8 cellular contexts compared by ENCODE assay signal in the genomic region with DNA sequence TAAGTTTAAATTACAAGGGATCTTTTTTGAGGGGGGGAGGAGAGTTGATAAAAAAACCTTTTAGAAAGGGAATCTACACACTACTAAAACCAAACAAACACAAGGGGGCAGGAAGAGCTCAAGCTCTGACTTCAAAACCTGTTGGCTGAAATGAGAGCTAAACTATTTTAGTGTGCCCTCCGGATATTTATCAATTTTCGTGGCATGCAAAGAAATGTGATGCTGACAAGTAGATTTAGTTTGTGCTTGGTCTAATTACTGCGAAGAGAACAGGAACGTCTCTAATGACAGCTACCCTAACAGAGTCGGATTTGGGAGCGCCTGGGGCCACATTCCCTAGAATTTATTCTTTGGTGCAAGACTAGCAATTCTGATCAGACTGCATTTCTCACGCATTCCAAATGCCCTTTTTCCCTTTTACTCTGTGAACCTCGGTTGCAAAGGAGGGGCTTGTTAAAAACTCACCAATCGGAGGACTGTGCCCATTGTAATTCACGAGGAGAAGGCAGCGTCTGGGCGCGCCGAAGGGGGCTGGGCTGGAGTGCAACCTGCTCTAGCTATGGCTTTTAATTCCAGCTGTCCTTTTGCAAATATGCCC. TPM values are rescaled to one million over a fixed set of nuclear protein-coding genes. Genes with fewer than 3 reads are reported as not detected.
DNase-seq lines count a peak whose midpoint lies in the region; ATAC-seq, FAIRE-seq and TF ChIP-seq lines count a peak whose summit lies in the region.

No MANE protein-coding gene starts in this region.

- H3K27ac Mint-ChIP-seq in Calu3 (ENCODE audit: unreplicated experiment): no peak overlapping the region

- intact Hi-C loops in Calu3 (cut with micrococcal nuclease; ENCODE audit: unreplicated experiment) (loop anchor here (1.0 to 5.0 kb wide), 3 partner anchors 77 to 226 kb away; no protein-coding TSS in a partner anchor), colonic mucosa (cut with DNase I) (no loop called here), mucosa of descending colon (cut with DNase I, micrococcal nuclease) (loop anchor here in 1 of 2 donors (2.0 kb wide), 1 partner anchor 77 kb away; no protein-coding TSS in a partner anchor)

- no peak for FAIRE-seq in H54 (lab: Jason Lieb, UNC)

- peak overlapping the region; percentile 79 for H3K4me3 Mint-ChIP-seq in Calu3 (ENCODE audit: low read depth, unreplicated experiment)

- H3K4me1 ChIP-seq in colonic mucosa (no peaks in the 10 kb centered on the region), mucosa of descending colon (ENCODE audit: low read depth) (peaks cover 7% of the 10 kb centered on the region)

- DNase-seq in Calu3 (peak; percentile 42), NCI-H146 treated with DMSO at 0.1 percent for 48 hours (lab: John Stamatoyannopoulos, UW; ENCODE audit: unreplicated experiment) (peak; percentile 70), colonic mucosa (peak; percentile 63), mucosa of descending colon (peak in 2 of 3 donors; percentile 50 to 57), NCI-H2196 (lab: John Stamatoyannopoulos, UW; ENCODE audit: unreplicated experiment) (no peak), H54 (ENCODE audit: insufficient read length, low spot score) (no peak), NCI-H128 (lab: John Stamatoyannopoulos, UW; ENCODE audit: unreplicated experiment) (no peak)
- no peak for DNase-seq in stimulated activated CD4-positive, alpha-beta T cell treated with anti-CD3 and anti-CD28 coated beads, Interleukin-2, amount 100 ng/mL, for 24 hours

- no peaks in the 10 kb centered on the region for H3K27me3 Mint-ChIP-seq in Calu3 (ENCODE audit: unreplicated experiment)

- peak; percentile 37 for ATAC-seq in mucosa of descending colon

- H3K36me3 ChIP-seq in colonic mucosa: no peaks in the 10 kb centered on the region
- no peaks in the 10 kb centered on the region for H3K36me3 ChIP-seq in mucosa of descending colon (ENCODE audit: low read depth)

- no peaks in the 10 kb centered on the region for H3K9me3 Mint-ChIP-seq in Calu3 (ENCODE audit: low read depth, unreplicated experiment)

- no peak overlapping the region for H3K9ac ChIP-seq in colonic mucosa (ENCODE audit: low read depth in 2 of 2, low read length in 2 of 2)

- H3K4me3 ChIP-seq in colonic mucosa: peak overlapping the region; percentile 53
- no peak overlapping the region for H3K4me3 ChIP-seq in mucosa of descending colon

- H3K27ac ChIP-seq in colonic mucosa: no peak overlapping the region

- H3K9me3 ChIP-seq in colonic mucosa (no peaks in the 10 kb centered on the region), mucosa of descending colon (no peaks in the 10 kb centered on the region)

- no peak for TF ChIP-seq POLR2A in H54 (IDR thresholded peaks at IDR 0.05; ENCODE audit: low read depth, low read length)

- no peaks in the 10 kb centered on the region for H3K27me3 ChIP-seq in colonic mucosa

- peaks cover 20% of the 10 kb centered on the region for H3K36me3 Mint-ChIP-seq in Calu3 (ENCODE audit: insufficient read depth, unreplicated experiment)

- no TSS peak for BruUV-seq in Calu3 (replicated peaks; lab: Mats Ljungman, UMichigan)

- H3K4me1 Mint-ChIP-seq in Calu3 (ENCODE audit: low read depth, unreplicated experiment): peaks cover 8% of the 10 kb centered on the region

- CTCF ChIA-PET in Calu3 (lab: Charles Lee): interaction anchor here (0.7 to 3.1 kb wide), 12 partner anchors 8 to 229 kb away, joined by 3 to 18 read pairs (median 4); no protein-coding TSS in a partner anchor

- TF ChIP-seq CTCF in Calu3 (IDR thresholded peaks at IDR 0.05; ENCODE audit: unreplicated experiment): no peak
- no peak for TF ChIP-seq CTCF in colonic mucosa (IDR thresholded peaks at IDR 0.05)
- no peak for TF ChIP-seq CTCF in mucosa of descending colon (IDR thresholded peaks at IDR 0.05)

RNA-seq across cellular contexts. Expression of gene FREM2, which starts 0.8 kb away (rescaled TPM):
- 23.1 and 25.4 TPM in 2 replicates for total RNA-seq in Calu3 (2022)
- 1 to 10 TPM in 1 of 2 donors, under 1 TPM in 1; 0.86 to 1.1 TPM for total RNA-seq in colonic mucosa
- total RNA-seq in mucosa of descending colon: 1 to 10 TPM in 2 of 3 donors, under 1 TPM in 1; 0.82 to 3.3 (median 1.3) TPM

Comparison
In these comparisons a context has a peak if more than half of its experiments do, and no peak if none do; other contexts are left out.
1. DNase-seq: peak in Calu3 (single experiment), NCI-H146 treated with DMSO at 0.1 percent for 48 hours (single experiment), colonic mucosa (single experiment) and mucosa of descending colon (2 of 3); none in stimulated activated CD4-positive, alpha-beta T cell treated with anti-CD3 and anti-CD28 coated beads, Interleukin-2, amount 100 ng/mL, for 24 hours (0 of 2), NCI-H2196 (single experiment), H54 (single experiment) and NCI-H128 (single experiment).